Comparison of ENCODE assay signal across 8 cellular contexts in genomic region chr15:70101459-70102113, GRCh38. TPM values are rescaled to one million over a fixed set of nuclear protein-coding genes. Genes with fewer than 3 reads are reported as not detected.
DNase-seq lines count a peak whose midpoint lies in the region; TF ChIP-seq lines count a peak whose summit lies in the region.

No MANE protein-coding gene starts in this region.

- in situ Hi-C loops in astrocyte of the cerebellum (cut with HindIII; ENCODE audit: low sequenced_read_pairs), result no loop called here

- peaks cover 64% of the 10 kb centered on the region for H3K27me3 Mint-ChIP-seq in T-helper 2 cell treated with Interferon-gamma antibody and Interleukin-4, amounts not matched to agents 5 μg/mL and 100 μg/mL, for 36 hours (ENCODE audit: low read depth)
- peaks cover 33% of the 10 kb centered on the region for H3K27me3 Mint-ChIP-seq in type B pancreatic cell

- no peak overlapping the region for H3K4me3 ChIP-seq in astrocyte of the cerebellum (ENCODE audit: low read depth, low read length)

- peaks cover 27% of the 10 kb centered on the region for H3K4me1 Mint-ChIP-seq in T-helper 2 cell treated with Interferon-gamma antibody and Interleukin-4, amounts not matched to agents 5 μg/mL and 100 μg/mL, for 36 hours (ENCODE audit: low read depth)
- H3K4me1 Mint-ChIP-seq in type B pancreatic cell (ENCODE audit: unreplicated experiment), result peaks cover 19% of the 10 kb centered on the region

- peak overlapping the region; percentile 7 for H3K4me3 Mint-ChIP-seq in T-helper 2 cell treated with Interferon-gamma antibody and Interleukin-4, amounts not matched to agents 5 μg/mL and 100 μg/mL, for 36 hours
- H3K4me3 Mint-ChIP-seq in type B pancreatic cell, result peak overlapping the region; percentile 97

- no peak for DNase-seq in T-helper 2 cell treated with Interferon-gamma antibody and Interleukin-4, amounts not matched to agents 5 μg/mL and 100 μg/mL, for 36 hours (ENCODE audit: low spot score)
- DNase-seq in T-helper 2 cell, result no peak
- peak; percentile 84 for DNase-seq in NCI-H345 (lab: John Stamatoyannopoulos, UW)
- DNase-seq in astrocyte of the cerebellum (ENCODE audit: low read depth), result peak; percentile 89
- peak; percentile 97 for DNase-seq in iris pigment epithelial cell (ENCODE audit: low read depth)
- DNase-seq in type B pancreatic cell (ENCODE audit: extremely low spot score, unreplicated experiment), result no peak
- DNase-seq in 8988T, result no peak
- no peak for DNase-seq in NCI-H748 (lab: John Stamatoyannopoulos, UW; ENCODE audit: unreplicated experiment)

- H3K36me3 Mint-ChIP-seq in T-helper 2 cell treated with Interferon-gamma antibody and Interleukin-4, amounts not matched to agents 5 μg/mL and 100 μg/mL, for 36 hours (ENCODE audit: low read depth), result peaks cover 1% of the 10 kb centered on the region
- H3K36me3 Mint-ChIP-seq in type B pancreatic cell, result no peaks in the 10 kb centered on the region

- TF ChIP-seq CTCF in astrocyte of the cerebellum (IDR thresholded peaks at IDR 0.05; ENCODE audit: low read depth, low read length, missing control alignments), result no peak
- TF ChIP-seq CTCF in type B pancreatic cell (conservative IDR thresholded peaks at IDR 0.05), result no peak

- H3K9me3 Mint-ChIP-seq in T-helper 2 cell treated with Interferon-gamma antibody and Interleukin-4, amounts not matched to agents 5 μg/mL and 100 μg/mL, for 36 hours, result no peaks in the 10 kb centered on the region
- no peaks in the 10 kb centered on the region for H3K9me3 Mint-ChIP-seq in type B pancreatic cell

- H3K27ac Mint-ChIP-seq in T-helper 2 cell treated with Interferon-gamma antibody and Interleukin-4, amounts not matched to agents 5 μg/mL and 100 μg/mL, for 36 hours, result no peak overlapping the region
- peak overlapping the region; percentile 74 for H3K27ac Mint-ChIP-seq in type B pancreatic cell

RNA-seq across cellular contexts. Expression of gene TLE3, which starts 3.9 kb away (rescaled TPM):
- 109 and 185 TPM in 2 replicates for total RNA-seq in type B pancreatic cell (ENCODE audit: low replicate concordance)

Comparison
In these comparisons a context has a peak if more than half of its experiments do, and no peak if none do; other contexts are left out.
1. DNase-seq: peak in NCI-H345 (single experiment), astrocyte of the cerebellum (single experiment) and iris pigment epithelial cell (single experiment); none in T-helper 2 cell treated with Interferon-gamma antibody and Interleukin-4, amounts not matched to agents 5 μg/mL and 100 μg/mL, for 36 hours (single experiment), T-helper 2 cell (0 of 5), type B pancreatic cell (single experiment), 8988T (single experiment) and NCI-H748 (single experiment).